ENCODE assay signal across 8 cellular contexts in the genomic region with DNA sequence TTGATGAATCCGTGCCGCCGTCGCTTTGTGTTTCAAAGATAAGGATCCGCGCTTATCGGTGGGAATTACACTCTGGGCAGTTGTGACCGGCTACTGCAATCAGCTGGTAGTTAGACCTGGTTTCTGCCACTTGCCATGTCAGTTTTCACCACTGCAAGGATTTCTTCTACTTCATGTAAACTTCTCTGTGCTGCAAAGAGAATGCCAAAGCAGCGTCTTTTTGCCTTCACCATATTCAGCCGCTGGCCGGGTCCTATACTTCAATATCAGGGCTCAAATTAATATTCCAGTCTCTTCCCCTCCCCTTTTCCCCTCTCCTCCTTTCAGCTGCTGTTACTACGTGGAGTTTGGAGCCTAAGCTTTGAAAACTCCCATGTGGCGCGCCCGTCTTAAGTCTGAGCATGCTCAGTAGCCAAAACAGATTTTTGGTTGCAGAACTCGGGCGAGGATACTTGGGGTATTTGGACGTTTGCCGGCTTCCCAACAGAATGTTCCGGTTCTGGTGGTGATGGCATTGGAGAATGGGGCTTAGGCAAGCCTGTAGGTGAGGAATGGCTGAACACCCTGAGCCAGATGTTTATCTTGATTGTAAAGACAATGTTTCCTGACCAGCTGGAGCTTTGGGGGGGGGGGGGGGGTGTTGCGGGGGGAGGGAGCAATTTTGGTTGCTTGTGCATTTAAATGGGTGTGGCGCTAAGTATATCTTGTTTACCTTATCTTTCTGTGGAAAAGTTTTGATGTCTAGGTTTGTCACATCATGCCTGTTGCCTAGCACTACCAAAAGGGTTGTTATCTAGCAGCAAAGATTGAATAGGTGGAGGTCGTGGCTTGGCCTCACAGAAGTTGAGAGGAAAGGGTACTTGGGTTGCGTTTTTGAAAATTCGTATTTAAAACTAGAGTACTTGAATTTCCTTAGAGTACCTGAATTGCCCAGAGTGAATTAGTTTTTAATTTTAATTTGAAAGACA. TPM values are rescaled to one million over a fixed set of nuclear protein-coding genes. Genes with fewer than 3 reads are reported as not detected.
DNase-seq lines count a peak whose midpoint lies in the region; ATAC-seq and TF ChIP-seq lines count a peak whose summit lies in the region.

No MANE protein-coding gene starts in this region.

- H3K9me3 Mint-ChIP-seq in activated naive CD4-positive, alpha-beta T cell treated with anti-CD3 and anti-CD28 coated beads for 36 hours: no peaks in the 10 kb centered on the region
- no peaks in the 10 kb centered on the region for H3K9me3 Mint-ChIP-seq in progenitor cell of endocrine pancreas (ENCODE audit: low read depth)

- no peak for TF ChIP-seq CTCF in progenitor cell of endocrine pancreas (IDR thresholded peaks at IDR 0.05; ENCODE audit: unreplicated experiment)

- H3K27ac Mint-ChIP-seq in activated naive CD4-positive, alpha-beta T cell treated with anti-CD3 and anti-CD28 coated beads for 36 hours: no peak overlapping the region
- H3K27ac Mint-ChIP-seq in progenitor cell of endocrine pancreas: peak overlapping the region; percentile 95

- CTCF ChIA-PET in activated naive CD4-positive, alpha-beta T cell treated with anti-CD3 and anti-CD28 coated beads for 36 hours (lab: Charles Lee): interaction anchor here (0.6 kb wide), 1 partner anchor 1757 kb away, joined by 4 read pairs; no protein-coding TSS in a partner anchor

- H3K27me3 Mint-ChIP-seq in activated naive CD4-positive, alpha-beta T cell treated with anti-CD3 and anti-CD28 coated beads for 36 hours (ENCODE audit: low read depth): peaks cover 56% of the 10 kb centered on the region
- no peaks in the 10 kb centered on the region for H3K27me3 Mint-ChIP-seq in progenitor cell of endocrine pancreas

- no peak for DNase-seq in activated naive CD4-positive, alpha-beta T cell treated with anti-CD3 and anti-CD28 coated beads for 36 hours
- no peak for DNase-seq in activated naive CD4-positive, alpha-beta T cell (lab: John Stamatoyannopoulos, UW)
- DNase-seq in NCI-H82 treated with DMSO at 0.1 percent for 48 hours (lab: John Stamatoyannopoulos, UW; ENCODE audit: unreplicated experiment) (peak; percentile 26), astrocyte of the hippocampus (ENCODE audit: low read depth, low spot score) (peak; percentile 67), hepatic stellate cell (ENCODE audit: low spot score) (peak; percentile 38), progenitor cell of endocrine pancreas (ENCODE audit: low spot score, unreplicated experiment) (peak; percentile 14)
- no peak for DNase-seq in effector CD4-positive, alpha-beta T cell

- no peaks in the 10 kb centered on the region for H3K36me3 Mint-ChIP-seq in activated naive CD4-positive, alpha-beta T cell treated with anti-CD3 and anti-CD28 coated beads for 36 hours (ENCODE audit: low read depth)
- no peaks in the 10 kb centered on the region for H3K36me3 Mint-ChIP-seq in progenitor cell of endocrine pancreas (ENCODE audit: insufficient read depth)

- H3K4me3 Mint-ChIP-seq in activated naive CD4-positive, alpha-beta T cell treated with anti-CD3 and anti-CD28 coated beads for 36 hours: peak overlapping the region; percentile 68
- peak overlapping the region; percentile 87 for H3K4me3 Mint-ChIP-seq in progenitor cell of endocrine pancreas (ENCODE audit: low read depth)

- intact Hi-C loops in activated naive CD4-positive, alpha-beta T cell treated with anti-CD3 and anti-CD28 coated beads for 36 hours (cut with micrococcal nuclease): no loop called here

- ATAC-seq in HG02938 (IDR thresholded peaks at IDR 0.05; ENCODE audit: unreplicated experiment): peak; percentile 36

- H3K4me1 Mint-ChIP-seq in activated naive CD4-positive, alpha-beta T cell treated with anti-CD3 and anti-CD28 coated beads for 36 hours (ENCODE audit: low read depth): peaks cover 6% of the 10 kb centered on the region
- peaks cover 24% of the 10 kb centered on the region for H3K4me1 Mint-ChIP-seq in progenitor cell of endocrine pancreas (ENCODE audit: low read depth)

RNA-seq across cellular contexts. Expression of a gene that starts 1.1 kb away (rescaled TPM):
- 1 to 10 TPM in 1 of 2 experiments, under 1 TPM in 1; 0.50 to 1.2 TPM for total RNA-seq in activated naive CD4-positive, alpha-beta T cell treated with anti-CD3 and anti-CD28 coated beads for 36 hours
- total RNA-seq in progenitor cell of endocrine pancreas: 91.8 and 92.3 TPM in 2 replicates

RNA-seq across cellular contexts. Expression of a gene that starts 59.3 kb away (rescaled TPM):
- not detected for total RNA-seq in activated naive CD4-positive, alpha-beta T cell treated with anti-CD3 and anti-CD28 coated beads for 36 hours
- total RNA-seq in progenitor cell of endocrine pancreas: 0.79 and 1.1 TPM in 2 replicates

Comparison
In these comparisons a context has a peak if more than half of its experiments do, and no peak if none do; other contexts are left out.
1. DNase-seq: peak in NCI-H82 treated with DMSO at 0.1 percent for 48 hours (single experiment), astrocyte of the hippocampus (single experiment), hepatic stellate cell (single experiment) and progenitor cell of endocrine pancreas (single experiment); none in activated naive CD4-positive, alpha-beta T cell treated with anti-CD3 and anti-CD28 coated beads for 36 hours (single experiment), activated naive CD4-positive, alpha-beta T cell (0 of 4) and effector CD4-positive, alpha-beta T cell (single experiment).
2. RNA of a gene that starts 1.1 kb away (total RNA-seq): 91.8 to 92.3 TPM in progenitor cell of endocrine pancreas; 0.50 to 1.2 TPM in activated naive CD4-positive, alpha-beta T cell treated with anti-CD3 and anti-CD28 coated beads for 36 hours; every median in the first group is over 10 times any median in the second.